ENCODE assay signal across 22 cellular contexts in genomic region chr17:66281671-66282369, GRCh38. TPM values are rescaled to one million over a fixed set of nuclear protein-coding genes. Genes with fewer than 3 reads are reported as not detected.
"Had no signal": no experiment of that assay in that cellular context is flagged by ENCODE, and none has a peak within 500 bp of the region (broad histone marks: within the 10 kb centered on the region; RNA-seq: fewer than 3 reads in every experiment).

No MANE protein-coding gene starts in this region.

- DNase-seq: activated CD4-positive, alpha-beta memory T cell treated with anti-CD3 and anti-CD28 coated beads for 36 hours; activated effector memory CD4-positive, alpha-beta T cell treated with anti-CD3 and anti-CD28 coated beads, Interleukin-2, amount 50 U/mL, for 16 hours; activated naive CD4-positive, alpha-beta T cell treated with anti-CD3 and anti-CD28 coated beads, Interleukin-2, amount 50 U/mL, for 16 hours; activated T-cell treated with anti-CD3 and anti-CD28 coated beads, Interleukin-2, amount 50 U/mL, for 4 hours; aorta; effector CD4-positive, alpha-beta T cell; heart right ventricle; kidney glomerular epithelial cell; left ventricle myocardium inferior; naive B cell; right cardiac atrium; stomach; WERI-Rb-1 had no signal

- H3K4me3 Mint-ChIP-seq: activated CD4-positive, alpha-beta memory T cell treated with anti-CD3 and anti-CD28 coated beads for 36 hours; activated T-cell treated with anti-CD3 and anti-CD28 coated beads, Interleukin-2, amount 50 U/mL, for 4 hours; central memory CD8-positive, alpha-beta T cell; naive B cell; T-helper 1 cell treated with Interleukin-12 subunit alpha and Interleukin-12 subunit beta and Interleukin-4 antibody, amounts not matched to agents 30 μg/mL and 1 μg/mL, for 36 hours; type B pancreatic cell had no signal

- H3K36me3 ChIP-seq: heart right ventricle, left ventricle myocardium inferior, prostate gland, stomach, WERI-Rb-1 had no signal

- H3K27me3 Mint-ChIP-seq: activated CD4-positive, alpha-beta memory T cell treated with anti-CD3 and anti-CD28 coated beads for 36 hours had no signal

- H3K27ac Mint-ChIP-seq: activated CD4-positive, alpha-beta memory T cell treated with anti-CD3 and anti-CD28 coated beads for 36 hours; naive B cell; T-helper 1 cell treated with Interleukin-12 subunit alpha and Interleukin-12 subunit beta and Interleukin-4 antibody, amounts not matched to agents 30 μg/mL and 1 μg/mL, for 36 hours; type B pancreatic cell had no signal

- H3K4me3 ChIP-seq: coronary artery, heart right ventricle, left ventricle myocardium inferior, prostate gland, skin epidermis, stomach had no signal

- H3K9me3 Mint-ChIP-seq: activated T-cell treated with anti-CD3 and anti-CD28 coated beads, Interleukin-2, amount 50 U/mL, for 4 hours; central memory CD8-positive, alpha-beta T cell had no signal

- H3K27ac ChIP-seq: coronary artery, heart right ventricle, left ventricle myocardium inferior, prostate gland, skin epidermis, stomach, WERI-Rb-1 had no signal

- H3K4me1 ChIP-seq: heart right ventricle, left ventricle myocardium inferior, prostate gland, stomach had no signal

- H3K27me3 ChIP-seq: heart right ventricle, stomach had no signal

- H3K4me1 Mint-ChIP-seq: naive B cell had no signal

- H3K36me3 Mint-ChIP-seq: activated CD4-positive, alpha-beta memory T cell treated with anti-CD3 and anti-CD28 coated beads for 36 hours; naive B cell had no signal

- ATAC-seq: activated T-cell treated with anti-CD3 and anti-CD28 coated beads, Interleukin-2, amount 50 U/mL, for 4 hours; heart right ventricle; right cardiac atrium had no signal

- H3K9me3 ChIP-seq: heart right ventricle, left ventricle myocardium inferior, prostate gland, stomach had no signal

RNA-seq across cellular contexts. Expression of gene APOH, which starts 52.6 kb away (rescaled TPM):
- total RNA-seq: activated CD4-positive, alpha-beta memory T cell treated with anti-CD3 and anti-CD28 coated beads for 36 hours; aorta; left ventricle myocardium inferior; osteocyte; prostate gland; temporal lobe had no signal
- polyA plus RNA-seq: esophagus, heart right ventricle had no signal
